Comparison of ENCODE assay signal across 12 cellular contexts in the genomic region with DNA sequence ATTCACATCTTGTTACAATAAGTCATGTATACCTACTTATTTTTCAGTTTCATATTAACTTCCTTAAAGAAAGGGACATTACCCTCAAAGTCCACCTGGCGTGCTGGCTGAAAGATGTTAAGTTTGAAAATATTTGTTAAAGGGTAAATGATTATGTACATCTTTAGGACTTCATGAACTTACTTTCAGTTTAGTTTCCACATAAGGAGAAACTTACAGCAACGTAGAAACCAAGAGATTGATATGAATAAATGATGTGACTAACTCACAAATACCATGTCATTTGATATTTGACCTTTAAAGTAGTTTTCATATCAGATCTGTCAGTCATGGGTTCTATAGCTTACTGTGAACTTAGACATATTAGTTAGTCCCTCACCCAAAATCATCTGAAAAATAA. TPM values are rescaled to one million over a fixed set of nuclear protein-coding genes. Genes with fewer than 3 reads are reported as not detected.
DNase-seq lines count a peak whose midpoint lies in the region; ATAC-seq and TF ChIP-seq lines count a peak whose summit lies in the region.
"Had no signal": no experiment of that assay in that cellular context is flagged by ENCODE, and none has a peak within 500 bp of the region (broad histone marks: within the 10 kb centered on the region; RNA-seq: fewer than 3 reads in every experiment).

No MANE protein-coding gene starts in this region.

- H3K27me3 Mint-ChIP-seq in osteocyte (ENCODE audit: unreplicated experiment) = no peaks in the 10 kb centered on the region

- no peak for TF ChIP-seq CTCF in osteocyte (IDR thresholded peaks at IDR 0.05)

- peak; percentile 44 for DNase-seq in activated CD4-positive, alpha-beta T cell treated with anti-CD3 and anti-CD28 coated beads for 48 hours
- DNase-seq in activated CD4-positive, alpha-beta T cell treated with anti-CD3 and anti-CD28 coated beads, Interleukin-2, amount 50 U/mL, for 48 hours = no peak
- DNase-seq in NAMALWA (ENCODE audit: low spot score) = peak; percentile 67
- no peak for DNase-seq in osteocyte (ENCODE audit: extremely low spot score, unreplicated experiment)
- DNase-seq in DMS79 (lab: John Stamatoyannopoulos, UW) = no peak
- DNase-seq in A172 (ENCODE audit: low spot score) = no peak
- DNase-seq in effector CD4-positive, alpha-beta T cell = no peak
- DNase-seq: activated effector memory CD4-positive, alpha-beta T cell treated with Interleukin-2 at 50 U/mL for 16 hours had no signal

- H3K36me3 Mint-ChIP-seq in osteocyte (ENCODE audit: unreplicated experiment) = peaks cover 20% of the 10 kb centered on the region

- no peaks in the 10 kb centered on the region for H3K9me3 Mint-ChIP-seq in osteocyte (ENCODE audit: unreplicated experiment)

- peaks cover 20% of the 10 kb centered on the region for H3K4me1 Mint-ChIP-seq in osteocyte (ENCODE audit: unreplicated experiment)

- ATAC-seq in GM21786 (IDR thresholded peaks at IDR 0.05; ENCODE audit: unreplicated experiment) = peak; percentile 56
- ATAC-seq: esophagus mucosa had no signal

- H3K4me3 Mint-ChIP-seq in osteocyte (ENCODE audit: unreplicated experiment) = no peak overlapping the region
- H3K4me3 Mint-ChIP-seq: mesothelial cell of epicardium had no signal

- peak overlapping the region; percentile 82 for H3K27ac Mint-ChIP-seq in osteocyte (ENCODE audit: unreplicated experiment)

RNA-seq across cellular contexts. Expression of gene CLEC2D, which starts 2.1 kb away (rescaled TPM):
- total RNA-seq in osteocyte = 7.4 and 10.0 TPM in 2 replicates
- total RNA-seq in A172 (2014; rRNA removed; shearing (Covaris generic)) = 0.62 and 0.69 TPM in 2 replicates

RNA-seq across cellular contexts. Expression of gene KLRB1, which starts 59.7 kb away (rescaled TPM):
- not detected in 2 replicates for total RNA-seq in osteocyte
- not detected in 2 replicates for total RNA-seq in A172 (2014; rRNA removed; shearing (Covaris generic))
- total RNA-seq: LHCN-M2, mesothelial cell of epicardium had no signal

Comparison
In these comparisons a context has a peak if more than half of its experiments do, and no peak if none do; other contexts are left out.
1. DNase-seq: peak in activated CD4-positive, alpha-beta T cell treated with anti-CD3 and anti-CD28 coated beads for 48 hours (single experiment) and NAMALWA (single experiment); none in activated CD4-positive, alpha-beta T cell treated with anti-CD3 and anti-CD28 coated beads, Interleukin-2, amount 50 U/mL, for 48 hours (0 of 2), osteocyte (single experiment), DMS79 (single experiment), A172 (single experiment) and effector CD4-positive, alpha-beta T cell (single experiment).